In genomic region chr22:36561291-36561811, GRCh38 we compare ENCODE assay signal across 17 cellular contexts. TPM values are rescaled to one million over a fixed set of nuclear protein-coding genes. Genes with fewer than 3 reads are reported as not detected.
DNase-seq lines count a peak whose midpoint lies in the region; ATAC-seq, FAIRE-seq and TF ChIP-seq lines count a peak whose summit lies in the region.
"Had no signal": no experiment of that assay in that cellular context is flagged by ENCODE, and none has a peak within 500 bp of the region (broad histone marks: within the 10 kb centered on the region; RNA-seq: fewer than 3 reads in every experiment).

No MANE protein-coding gene starts in this region.

- H2BK120ac ChIP-seq in H9 (ENCODE audit: low read depth, low read length, poor library complexity, severe bottlenecking), result no peak overlapping the region
- no peak overlapping the region for H2BK120ac ChIP-seq in H1 (replicated peaks; ENCODE audit: low read depth, low read length)
- no peak overlapping the region for H2BK120ac ChIP-seq in mesendoderm (ENCODE audit: low read depth, low read length)

- no peaks in the 10 kb centered on the region for H3K9me3 ChIP-seq in BLaER1 treated with 17β-estradiol and CSF1 and Interleukin-3, amounts not matched to agents 10 nM and 100 nM (replicated peaks in 1 of 11)
- H3K9me3 ChIP-seq in H9 (ENCODE audit: control insufficient read depth, low read depth, low read length) (no peaks in the 10 kb centered on the region), H1 (ENCODE audit: insufficient read depth in 2 of 2, low read depth in 1 of 2, low read length in 1 of 2) (no peaks in the 10 kb centered on the region)
- H3K9me3 ChIP-seq: Caco-2 had no signal

- no peaks in the 10 kb centered on the region for H3K9me3 Mint-ChIP-seq in H9
- H3K9me3 Mint-ChIP-seq: CD4-positive, alpha-beta T cell; HFFc6 had no signal

- H3K79me2 ChIP-seq in H9 (ENCODE audit: insufficient read depth, low read length), result no peaks in the 10 kb centered on the region
- no peaks in the 10 kb centered on the region for H3K79me2 ChIP-seq in H1 (ENCODE audit: control insufficient read depth in 1 of 2, insufficient read depth in 2 of 2, low read length in 2 of 2)
- H3K79me2 ChIP-seq in mesendoderm (ENCODE audit: control insufficient read depth, insufficient read depth, low read length), result no peaks in the 10 kb centered on the region

- no peak for TF ChIP-seq POLR2A in H1 (IDR thresholded peaks at IDR 0.05; ENCODE audit: control extremely low read depth in 1 of 2, low read depth in 2 of 2, low read length in 2 of 2)

- peaks cover 21 to 36% of the 10 kb centered on the region in 2 experiments for H3K4me1 Mint-ChIP-seq in H9

- H4K5ac ChIP-seq in H9 (ENCODE audit: insufficient read length, low read depth, low read length) (no peak overlapping the region), H1 (ENCODE audit: insufficient read length, low read depth, low read length) (no peak overlapping the region), mesendoderm (ENCODE audit: low read length) (no peak overlapping the region)

- H3K23ac ChIP-seq in H9 (ENCODE audit: insufficient read length, low read depth, low read length) (no peak overlapping the region), H1 (ENCODE audit: insufficient read length) (no peak overlapping the region), mesendoderm (ENCODE audit: low read length) (no peak overlapping the region)

- no peak for TF ChIP-seq RAD21 in H1 (IDR thresholded peaks at IDR 0.05 in 1 of 2, conservative IDR thresholded peaks at IDR 0.05 in 1 of 2; ENCODE audit: low read depth in 2 of 2, low read length in 2 of 2)

- no peak overlapping the region for H3T11ph ChIP-seq in H9 (ENCODE audit: low read length)

- H3K36me3 ChIP-seq in BLaER1 treated with 17β-estradiol and CSF1 and Interleukin-3, amounts not matched to agents 10 nM and 100 nM, result no peaks in the 10 kb centered on the region
- H3K36me3 ChIP-seq in H1 (ENCODE audit: control insufficient read depth in 2 of 4, insufficient read depth in 4 of 4, low read length in 3 of 4) (no peaks in the 10 kb centered on the region), mesendoderm (ENCODE audit: control insufficient read depth, insufficient read depth, low read length) (no peaks in the 10 kb centered on the region)

- ATAC-seq in HG03342 (IDR thresholded peaks at IDR 0.05; ENCODE audit: unreplicated experiment) (no peak), GM18907 (IDR thresholded peaks at IDR 0.05; ENCODE audit: unreplicated experiment) (no peak)

- H3K56ac ChIP-seq in H9 (ENCODE audit: insufficient read length, low read depth, low read length) (no peak overlapping the region), H1 (replicated peaks; ENCODE audit: insufficient read length, low read depth, low read length) (no peak overlapping the region), mesendoderm (ENCODE audit: low read length) (peak overlapping the region; percentile 60)

- H2BK5ac ChIP-seq in H9 (ENCODE audit: insufficient read length, low read length) (no peak overlapping the region), H1 (ENCODE audit: low read depth, low read length) (peak overlapping the region; percentile 78; the same call in 1 of the 2 replicates), mesendoderm (ENCODE audit: low read length) (no peak overlapping the region)

- no peak overlapping the region for H2AFZ ChIP-seq in H9 (ENCODE audit: low read length)
- H2AFZ ChIP-seq in H1 (ENCODE audit: low read length), result peak overlapping the region; percentile 49

- H3K18ac ChIP-seq in H9 (ENCODE audit: insufficient read length, low read depth, low read length) (no peak overlapping the region), H1 (ENCODE audit: extremely low read depth, low read length) (peak overlapping the region; percentile 5; the same call in 1 of the 2 replicates), mesendoderm (ENCODE audit: low read length) (no peak overlapping the region)

- H3K4me1 ChIP-seq in BLaER1 treated with 17β-estradiol and CSF1 and Interleukin-3, amounts not matched to agents 10 nM and 100 nM, result peaks cover 22 to 37% (median 28%) of the 10 kb centered on the region in 10 experiments
- H3K4me1 ChIP-seq in H9 (ENCODE audit: insufficient read depth, low read length), result peaks cover 12% of the 10 kb centered on the region; the same call in 1 of the 2 replicates
- H3K4me1 ChIP-seq in H1 (replicated peaks in 1 of 4; ENCODE audit: control insufficient read depth in 3 of 4, insufficient read depth in 4 of 4, low read length in 3 of 4), result peaks cover 8 to 24% (median 23%) of the 10 kb centered on the region in 4 experiments
- H3K4me1 ChIP-seq in mesendoderm (ENCODE audit: control insufficient read depth, low read depth, low read length), result peaks cover 13% of the 10 kb centered on the region
- H3K4me1 ChIP-seq: Caco-2 had no signal

- H3K4me2 ChIP-seq in BLaER1 treated with 17β-estradiol and CSF1 and Interleukin-3, amounts not matched to agents 10 nM and 100 nM, result peak overlapping the region in 10 of 11 experiments; percentile 37 to 90 (median 66); a peak in 16 of 22 replicates
- no peak overlapping the region for H3K4me2 ChIP-seq in H9 (ENCODE audit: insufficient read depth, insufficient read length, low read length)
- H3K4me2 ChIP-seq in H1 (ENCODE audit: insufficient read depth in 1 of 2, low read depth in 2 of 2, low read length in 2 of 2), result peak overlapping the region in 1 of 2 experiments; percentile 32; a peak in 2 of 4 replicates
- H3K4me2 ChIP-seq in mesendoderm (ENCODE audit: low read length), result no peak overlapping the region
- H3K4me2 ChIP-seq: KMS-11 had no signal

- peaks cover 11% of the 10 kb centered on the region; the same call in 1 of the 2 replicates for H3K27me3 Mint-ChIP-seq in H9 (ENCODE audit: low read depth)

- FAIRE-seq in H1 (lab: Jason Lieb, UNC), result no peak
- FAIRE-seq: D721Med, G401.6, GM12891, H54 had no signal

- peaks cover 0 to 24% (median 20%) of the 10 kb centered on the region in 11 experiments; a peak in 20 of 22 replicates for H3K27me3 ChIP-seq in BLaER1 treated with 17β-estradiol and CSF1 and Interleukin-3, amounts not matched to agents 10 nM and 100 nM
- no peaks in the 10 kb centered on the region for H3K27me3 ChIP-seq in H9 (ENCODE audit: insufficient read depth, low read length)
- no peaks in the 10 kb centered on the region for H3K27me3 ChIP-seq in H1 (replicated peaks in 1 of 4; ENCODE audit: control insufficient read depth in 3 of 4, extremely low read depth in 1 of 4, insufficient read depth in 3 of 4, low read length in 3 of 4)
- no peaks in the 10 kb centered on the region for H3K27me3 ChIP-seq in mesendoderm (ENCODE audit: insufficient read depth, low read length, poor library complexity)

- H3K27ac ChIP-seq in BLaER1 treated with 17β-estradiol and CSF1 and Interleukin-3, amounts not matched to agents 10 nM and 100 nM, result peak overlapping the region in 1 of 11 experiments; percentile 53; a peak in 1 of 22 replicates
- H3K27ac ChIP-seq in H9 (ENCODE audit: insufficient read length, low read depth, low read length) (no peak overlapping the region), H1 (ENCODE audit: low read depth, low read length) (peak overlapping the region; percentile 37; the same call in 1 of the 2 replicates), mesendoderm (ENCODE audit: low read depth, low read length) (no peak overlapping the region)
- H3K27ac ChIP-seq: C4-2B, KMS-11 had no signal

- POLR2A ChIA-PET in H1 (lab: Charles Lee; ENCODE audit: partially characterized antibody), result interaction anchor here (0.9 to 1.1 kb wide), 2 partner anchors 10 to 12 kb away, joined by 3 to 5 read pairs; no protein-coding TSS in a partner anchor

- H2AK5ac ChIP-seq in H9 (ENCODE audit: insufficient read length, low read length) (no peak overlapping the region), H1 (ENCODE audit: low read depth, low read length) (no peak overlapping the region), mesendoderm (ENCODE audit: low read length) (no peak overlapping the region)

- H3K4me3 Mint-ChIP-seq in H9, result peak overlapping the region in 1 of 2 experiments; percentile 48; a peak in 2 of 5 replicates
- H3K4me3 Mint-ChIP-seq: B cell; CD4-positive, alpha-beta T cell; HFFc6 had no signal

- H4K91ac ChIP-seq in H9 (ENCODE audit: insufficient read length, low read depth, low read length) (no peak overlapping the region), H1 (replicated peaks; ENCODE audit: insufficient read length, low read length) (peak overlapping the region; percentile 93)

- DNase-seq in H9 (no peak), H1 (ENCODE audit: low read depth in 1 of 2, low spot score in 2 of 2) (no peak), mesendoderm (peak; percentile 51), RKO (ENCODE audit: low spot score) (no peak)
- DNase-seq: Caco-2; CD4-positive, alpha-beta T cell; HFFc6 had no signal

- TF ChIP-seq CTCF in H9 (conservative IDR thresholded peaks at IDR 0.05) (no peak), H1 (IDR thresholded peaks at IDR 0.05; ENCODE audit: control extremely low read depth in 1 of 3, insufficient read depth in 1 of 3, low read depth in 1 of 3, low read length in 3 of 3) (no peak)

- H4K20me1 ChIP-seq in BLaER1 treated with 17β-estradiol and CSF1 and Interleukin-3, amounts not matched to agents 10 nM and 100 nM, result no peaks in the 10 kb centered on the region
- H4K20me1 ChIP-seq in H9 (ENCODE audit: control insufficient read depth, insufficient read depth, insufficient read length) (no peaks in the 10 kb centered on the region), H1 (replicated peaks in 1 of 2; ENCODE audit: control insufficient read depth in 1 of 2, insufficient read depth in 2 of 2, low read length in 2 of 2) (no peaks in the 10 kb centered on the region)

- CTCF ChIA-PET in H1 (lab: Charles Lee; ENCODE audit: partially characterized antibody), result interaction anchor here (0.5 to 2.6 kb wide), 9 partner anchors 9 to 358 kb away, joined by 3 to 11 read pairs (median 4); no protein-coding TSS in a partner anchor

- peak overlapping the region; percentile 75 to 85 (median 78); a peak in 3 of 7 replicates for H3K27ac Mint-ChIP-seq in H9
- H3K27ac Mint-ChIP-seq: B cell; CD4-positive, alpha-beta T cell had no signal

- no peak overlapping the region for H2BK20ac ChIP-seq in H9 (ENCODE audit: low read depth, low read length, poor library complexity, severe bottlenecking)
- 0 out of 2 replicates have a peak overlapping the region, but pooled peaks have one; percentile 27 for H2BK20ac ChIP-seq in H1 (ENCODE audit: low read length)

- no peak for TF ChIP-seq EP300 in H1 (IDR thresholded peaks at IDR 0.05; ENCODE audit: borderline replicate concordance in 1 of 2, low read depth in 2 of 2, low read length in 2 of 2)

- no CpG with 5 or more reads among the region's 6 CpGs for WGBS in H9 (ENCODE audit: extremely low coverage, insufficient read length, low lambda C conversion rate)
- WGBS in H1 (ENCODE audit: extremely low coverage in 1 of 2, insufficient coverage in 1 of 2, insufficient read length in 1 of 2, insufficient replicate concordance in 2 of 2, low coverage in 1 of 2, low lambda C conversion rate in 2 of 2, missing lambda C conversion rate in 1 of 2), 2 experiments, result 51% methylated on average over 6 of the region's 6 CpGs; no CpG with 5 or more reads in 1 of the 2 experiments
- no CpG with 5 or more reads among the region's 6 CpGs for WGBS in mesendoderm (ENCODE audit: extremely low coverage, insufficient coverage, low lambda C conversion rate)

- no peak overlapping the region for H3K4me3 ChIP-seq in BLaER1 treated with 17β-estradiol and CSF1 and Interleukin-3, amounts not matched to agents 10 nM and 100 nM
- H3K4me3 ChIP-seq in H1 (ENCODE audit: extremely low read depth in 1 of 4, insufficient read depth in 2 of 4, low read depth in 3 of 4, low read length in 4 of 4) (no peak overlapping the region), mesendoderm (ENCODE audit: low read length) (no peak overlapping the region)

- H4K8ac ChIP-seq in H9 (replicated peaks; ENCODE audit: insufficient read length, low read depth, low read length) (no peak overlapping the region), H1 (ENCODE audit: extremely low read depth, insufficient read depth, low read length) (no peak overlapping the region), mesendoderm (ENCODE audit: low read depth, low read length) (no peak overlapping the region)

- H3K79me1 ChIP-seq in H9 (ENCODE audit: insufficient read depth, low read depth, low read length, poor library complexity, severe bottlenecking), result no peaks in the 10 kb centered on the region
- H3K79me1 ChIP-seq in H1 (ENCODE audit: low read depth, low read length), result no peaks in the 10 kb centered on the region
- no peaks in the 10 kb centered on the region for H3K79me1 ChIP-seq in mesendoderm (ENCODE audit: low read length)

- H3K4ac ChIP-seq in H9 (ENCODE audit: low read depth, low read length) (no peak overlapping the region), H1 (replicated peaks; ENCODE audit: insufficient read length, low read depth, low read length) (peak overlapping the region; percentile 49), mesendoderm (ENCODE audit: low read depth, low read length) (no peak overlapping the region)

- H3K9ac ChIP-seq in BLaER1 treated with 17β-estradiol and CSF1 and Interleukin-3, amounts not matched to agents 10 nM and 100 nM, result no peak overlapping the region
- H3K9ac ChIP-seq in H9 (ENCODE audit: extremely low read depth, insufficient read length, low read length), result no peak overlapping the region
- H3K9ac ChIP-seq in H1 (replicated peaks in 1 of 4; ENCODE audit: extremely low read depth in 1 of 4, low read depth in 3 of 4, low read length in 3 of 4), result no peak overlapping the region
- peak overlapping the region; percentile 21 for H3K9ac ChIP-seq in mesendoderm (ENCODE audit: low read length)
- H3K9ac ChIP-seq: KMS-11 had no signal

- H3K23me2 ChIP-seq in H9 (ENCODE audit: insufficient read length, low read depth, low read length, poor library complexity, severe bottlenecking), result no peaks in the 10 kb centered on the region
- no peaks in the 10 kb centered on the region; the same call in 1 of the 2 replicates for H3K23me2 ChIP-seq in H1 (ENCODE audit: low read depth, low read length)

- H3K36me3 Mint-ChIP-seq in H9 (ENCODE audit: insufficient read depth in 1 of 3, low read depth in 3 of 3), result no peaks in the 10 kb centered on the region

- no peak overlapping the region for H3K14ac ChIP-seq in H9 (ENCODE audit: insufficient read depth, low read length)
- no peak overlapping the region for H3K14ac ChIP-seq in H1 (ENCODE audit: insufficient read length)

- no peak overlapping the region for H2BK15ac ChIP-seq in H9 (ENCODE audit: low read depth, low read length)
- H2BK15ac ChIP-seq in H1 (ENCODE audit: low read length), result peak overlapping the region; percentile 12; the same call in 1 of the 2 replicates
- no peak overlapping the region for H2BK15ac ChIP-seq in mesendoderm (replicated peaks; ENCODE audit: low read depth)

- H2BK12ac ChIP-seq in H9 (ENCODE audit: insufficient read length, low read depth, low read length) (no peak overlapping the region), H1 (ENCODE audit: low read depth, low read length) (peak overlapping the region; percentile 80; the same call in 1 of the 2 replicates)

RNA-seq across cellular contexts. Expression of gene EIF3D, which starts 32.4 kb away (rescaled TPM):
- total RNA-seq in H9 (2021), result 189 and 198 TPM in 2 replicates
- 195 and 196 TPM in 2 replicates for total RNA-seq in H1 (2021; fragmentation: NEBNext Ultra II Directional; extraction: Animal tissue kit (Norgen Biotek cat#: 25700))
- polyA plus RNA-seq in H1 (2011; rRNA removed), result 329 and 408 TPM in 2 replicates
- polyA plus RNA-seq in H1 (2011; cell fraction: cytosol; rRNA removed), result 482 TPM
- polyA plus RNA-seq in H1 (2011; cell fraction: nucleus; rRNA removed), result 437 TPM
- polyA plus RNA-seq in H1 (2012, experiment 1 of 2), result 214 to 312 TPM (median 300 TPM) in 4 replicates
- polyA plus RNA-seq in H1 (2012, experiment 2 of 2), result 95.3 TPM
- 142 TPM for polyA plus RNA-seq in H1 (2013, experiment 1 of 2)
- 137 TPM for polyA plus RNA-seq in H1 (2013, experiment 2 of 2)
- 459 and 470 TPM in 2 replicates for polyA minus RNA-seq in H1 (2011; rRNA and poly(A)+ RNA removed)
- polyA minus RNA-seq in H1 (2011; cell fraction: cytosol; rRNA and poly(A)+ RNA removed), result 274 TPM
- 176 TPM for polyA minus RNA-seq in H1 (2011; cell fraction: nucleus; rRNA and poly(A)+ RNA removed)
- 169 TPM for polyA plus RNA-seq in mesendoderm (2013, experiment 1 of 2)
- 164 TPM for polyA plus RNA-seq in mesendoderm (2013, experiment 2 of 2)

RNA-seq across cellular contexts. Expression of gene FOXRED2, which starts 54.5 kb away (rescaled TPM):
- total RNA-seq in H9 (2021), result 31.3 and 34.4 TPM in 2 replicates
- 27.8 and 31.5 TPM in 2 replicates for total RNA-seq in H1 (2021; fragmentation: NEBNext Ultra II Directional; extraction: Animal tissue kit (Norgen Biotek cat#: 25700))
- polyA plus RNA-seq in H1 (2011; rRNA removed), result 11.5 and 17.1 TPM in 2 replicates
- polyA plus RNA-seq in H1 (2011; cell fraction: cytosol; rRNA removed), result 6.6 TPM
- polyA plus RNA-seq in H1 (2011; cell fraction: nucleus; rRNA removed), result 14.6 TPM
- polyA plus RNA-seq in H1 (2012, experiment 1 of 2), result 11.1 to 19.7 TPM (median 14.2 TPM) in 4 replicates
- polyA plus RNA-seq in H1 (2012, experiment 2 of 2), result 15.2 TPM
- polyA plus RNA-seq in H1 (2013, experiment 1 of 2), result 16.3 TPM
- 18.0 TPM for polyA plus RNA-seq in H1 (2013, experiment 2 of 2)
- polyA minus RNA-seq in H1 (2011; rRNA and poly(A)+ RNA removed), result 10.5 and 14.3 TPM in 2 replicates
- polyA minus RNA-seq in H1 (2011; cell fraction: cytosol; rRNA and poly(A)+ RNA removed), result 12.0 TPM
- 13.3 TPM for polyA minus RNA-seq in H1 (2011; cell fraction: nucleus; rRNA and poly(A)+ RNA removed)
- polyA plus RNA-seq in mesendoderm (2013, experiment 1 of 2), result 11.4 TPM
- polyA plus RNA-seq in mesendoderm (2013, experiment 2 of 2), result 11.7 TPM

Comparison
In these comparisons a context has a peak if more than half of its experiments do, and no peak if none do; other contexts are left out.
1. H3K4me2 ChIP-seq: peak in BLaER1 treated with 17β-estradiol and CSF1 and Interleukin-3, amounts not matched to agents 10 nM and 100 nM (10 of 11); none in H9 (single experiment) and mesendoderm (single experiment).